In the genomic region with DNA sequence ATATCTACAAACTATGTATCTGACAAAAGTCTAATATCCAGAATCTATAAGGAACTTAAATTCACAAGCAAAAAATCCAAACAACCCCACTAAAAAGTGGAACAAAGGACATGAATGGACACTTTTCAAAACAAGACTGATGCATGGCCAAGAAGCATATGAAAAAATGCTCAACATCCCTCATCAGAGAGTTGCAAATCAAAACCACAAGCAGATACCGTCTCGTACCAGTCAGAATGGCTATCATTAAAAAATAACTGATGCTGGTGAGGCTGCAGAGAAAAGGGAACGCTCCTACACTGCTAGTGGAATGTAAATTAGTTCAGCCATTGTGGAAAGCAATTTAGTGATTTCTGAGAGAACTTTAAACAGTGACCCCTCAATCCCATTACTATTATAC, we compare ENCODE assay signal across 32 cellular contexts. TPM values are rescaled to one million over a fixed set of nuclear protein-coding genes. Genes with fewer than 3 reads are reported as not detected.
"Had no signal": no experiment of that assay in that cellular context is flagged by ENCODE, and none has a peak within 500 bp of the region (broad histone marks: within the 10 kb centered on the region; RNA-seq: fewer than 3 reads in every experiment).

No MANE protein-coding gene starts in this region.

- H3K27ac Mint-ChIP-seq: activated CD4-positive, alpha-beta memory T cell treated with anti-CD3 and anti-CD28 coated beads for 36 hours; activated CD4-positive, alpha-beta T cell treated with anti-CD3 and anti-CD28 coated beads for 36 hours; activated CD4-positive, alpha-beta T cell treated with anti-CD3 and anti-CD28 coated beads, Interleukin-2, amount 10 ng/mL, durations not matched to agents 24 days and 14 days; activated CD8-positive, alpha-beta memory T cell treated with anti-CD3 and anti-CD28 coated beads, Interleukin-2, amount 10 ng/mL, durations not matched to agents 7 days and 5 days; activated CD8-positive, alpha-beta T cell treated with anti-CD3 and anti-CD28 coated beads, Interleukin-2, amount 10 ng/mL, durations not matched to agents 7 days and 5 days; activated naive CD4-positive, alpha-beta T cell treated with anti-CD3 and anti-CD28 coated beads for 36 hours; activated naive CD4-positive, alpha-beta T cell treated with anti-CD3 and anti-CD28 coated beads, Interleukin-2, amount 50 U/mL, for 24 hours; activated naive CD8-positive, alpha-beta T cell treated with anti-CD3 and anti-CD28 coated beads, Interleukin-2, amount 10 ng/mL, durations not matched to agents 7 days and 5 days; activated T-helper 1 cell treated with anti-CD3 and anti-CD28 coated beads, Interleukin-12 subunit alpha, Interleukin-12 subunit beta, Interleukin-2, Interleukin-4 antibody, amounts not matched to agents 30 ng/mL and 10 ng/mL and 1 ng/mL, durations not matched to agents 14 hours and 24 hours and 36 hours; activated T-helper 2 cell treated with anti-CD3 and anti-CD28 coated beads, Interferon-gamma antibody, Interleukin-2, Interleukin-4, amounts not matched to agents 10 μg/mL and 5 μg/mL and 100 μg/mL, durations not matched to agents 14 hours and 24 hours and 36 hours had no signal

- ATAC-seq: activated CD4-positive, alpha-beta T cell treated with anti-CD3 and anti-CD28 coated beads for 36 hours; activated CD8-positive, alpha-beta memory T cell treated with anti-CD3 and anti-CD28 coated beads, Interleukin-2, amount 10 ng/mL, durations not matched to agents 7 days and 5 days; activated CD8-positive, alpha-beta T cell treated with anti-CD3 and anti-CD28 coated beads, Interleukin-2, amount 10 ng/mL, durations not matched to agents 7 days and 5 days; foreskin keratinocyte; gastrocnemius medialis; heart left ventricle had no signal

- H3K4me3 Mint-ChIP-seq: activated CD4-positive, alpha-beta memory T cell treated with anti-CD3 and anti-CD28 coated beads for 36 hours; activated CD4-positive, alpha-beta T cell treated with anti-CD3 and anti-CD28 coated beads for 36 hours; activated CD4-positive, alpha-beta T cell treated with anti-CD3 and anti-CD28 coated beads, Interleukin-2, amount 10 ng/mL, durations not matched to agents 24 days and 14 days; activated CD8-positive, alpha-beta memory T cell treated with anti-CD3 and anti-CD28 coated beads, Interleukin-2, amount 10 ng/mL, durations not matched to agents 7 days and 5 days; activated CD8-positive, alpha-beta T cell treated with anti-CD3 and anti-CD28 coated beads, Interleukin-2, amount 10 ng/mL, durations not matched to agents 7 days and 5 days; activated naive CD4-positive, alpha-beta T cell treated with anti-CD3 and anti-CD28 coated beads for 36 hours; activated naive CD4-positive, alpha-beta T cell treated with anti-CD3 and anti-CD28 coated beads, Interleukin-2, amount 50 U/mL, for 24 hours; activated naive CD8-positive, alpha-beta T cell treated with anti-CD3 and anti-CD28 coated beads, Interleukin-2, amount 10 ng/mL, durations not matched to agents 7 days and 5 days; activated T-helper 1 cell treated with anti-CD3 and anti-CD28 coated beads, Interleukin-12 subunit alpha, Interleukin-12 subunit beta, Interleukin-2, Interleukin-4 antibody, amounts not matched to agents 30 ng/mL and 10 ng/mL and 1 ng/mL, durations not matched to agents 14 hours and 24 hours and 36 hours; central memory CD8-positive, alpha-beta T cell had no signal

- DNase-seq: activated CD4-positive, alpha-beta memory T cell treated with anti-CD3 and anti-CD28 coated beads for 36 hours; activated CD4-positive, alpha-beta T cell treated with anti-CD3 and anti-CD28 coated beads for 36 hours; activated CD4-positive, alpha-beta T cell treated with anti-CD3 and anti-CD28 coated beads, Interleukin-2, amount 10 ng/mL, durations not matched to agents 24 days and 14 days; activated CD4-positive, CD25-positive, alpha-beta regulatory T cell; activated CD4-positive, CD25-positive, alpha-beta regulatory T cell treated with anti-CD3 and anti-CD28 coated beads, Interleukin-2, amount 50 U/mL, for 72 hours; activated CD8-positive, alpha-beta memory T cell treated with anti-CD3 and anti-CD28 coated beads, Interleukin-2, amount 10 ng/mL, durations not matched to agents 7 days and 5 days; activated CD8-positive, alpha-beta memory T cell treated with anti-CD3 and anti-CD28 coated beads, Interleukin-2, amount 50 U/mL, for 4 hours; activated CD8-positive, alpha-beta T cell treated with anti-CD3 and anti-CD28 coated beads, Interleukin-2, amount 10 ng/mL, durations not matched to agents 7 days and 5 days; activated effector memory CD4-positive, alpha-beta T cell treated with anti-CD3 and anti-CD28 coated beads, Interleukin-2, amount 50 U/mL, for 16 hours; activated naive CD4-positive, alpha-beta T cell treated with anti-CD3 and anti-CD28 coated beads for 36 hours; activated naive CD8-positive, alpha-beta T cell treated with anti-CD3 and anti-CD28 coated beads, Interleukin-2, amount 10 ng/mL, durations not matched to agents 7 days and 5 days; activated T-cell treated with anti-CD3 and anti-CD28 coated beads, Interleukin-2, amount 50 U/mL, for 1 hour; activated T-cell treated with anti-CD3 and anti-CD28 coated beads, Interleukin-2, amount 50 U/mL, for 48 hours; amniotic stem cell; anterior cingulate cortex; brain microvascular endothelial cell; cortex of kidney; dermis blood vessel endothelial cell; effector CD8-positive, alpha-beta T cell; esophagus squamous epithelium; foreskin keratinocyte; gastrocnemius medialis; glutamatergic neuron; heart left ventricle; T-helper 2 cell had no signal

- H3K27me3 Mint-ChIP-seq: activated CD4-positive, alpha-beta memory T cell treated with anti-CD3 and anti-CD28 coated beads for 36 hours had no signal

- H3K4me1 Mint-ChIP-seq: activated CD4-positive, alpha-beta T cell treated with anti-CD3 and anti-CD28 coated beads for 36 hours; activated CD4-positive, alpha-beta T cell treated with anti-CD3 and anti-CD28 coated beads, Interleukin-2, amount 10 ng/mL, durations not matched to agents 24 days and 14 days; activated CD8-positive, alpha-beta memory T cell treated with anti-CD3 and anti-CD28 coated beads, Interleukin-2, amount 10 ng/mL, durations not matched to agents 7 days and 5 days; activated naive CD4-positive, alpha-beta T cell treated with anti-CD3 and anti-CD28 coated beads, Interleukin-2, amount 50 U/mL, for 24 hours; activated naive CD8-positive, alpha-beta T cell treated with anti-CD3 and anti-CD28 coated beads, Interleukin-2, amount 10 ng/mL, durations not matched to agents 7 days and 5 days; central memory CD8-positive, alpha-beta T cell had no signal

- H3K36me3 Mint-ChIP-seq: activated CD4-positive, alpha-beta memory T cell treated with anti-CD3 and anti-CD28 coated beads for 36 hours; activated CD8-positive, alpha-beta memory T cell treated with anti-CD3 and anti-CD28 coated beads, Interleukin-2, amount 10 ng/mL, durations not matched to agents 7 days and 5 days; activated naive CD4-positive, alpha-beta T cell treated with anti-CD3 and anti-CD28 coated beads, Interleukin-2, amount 50 U/mL, for 24 hours; activated naive CD8-positive, alpha-beta T cell treated with anti-CD3 and anti-CD28 coated beads, Interleukin-2, amount 10 ng/mL, durations not matched to agents 7 days and 5 days had no signal

- H3K9me3 Mint-ChIP-seq: activated CD4-positive, alpha-beta memory T cell treated with anti-CD3 and anti-CD28 coated beads for 36 hours; activated CD4-positive, alpha-beta T cell treated with anti-CD3 and anti-CD28 coated beads, Interleukin-2, amount 10 ng/mL, durations not matched to agents 24 days and 14 days; activated naive CD4-positive, alpha-beta T cell treated with anti-CD3 and anti-CD28 coated beads for 36 hours; activated naive CD4-positive, alpha-beta T cell treated with anti-CD3 and anti-CD28 coated beads, Interleukin-2, amount 50 U/mL, for 24 hours; activated naive CD8-positive, alpha-beta T cell treated with anti-CD3 and anti-CD28 coated beads, Interleukin-2, amount 10 ng/mL, durations not matched to agents 7 days and 5 days; activated T-helper 1 cell treated with anti-CD3 and anti-CD28 coated beads, Interleukin-12 subunit alpha, Interleukin-12 subunit beta, Interleukin-2, Interleukin-4 antibody, amounts not matched to agents 30 ng/mL and 10 ng/mL and 1 ng/mL, durations not matched to agents 14 hours and 24 hours and 36 hours; activated T-helper 2 cell treated with anti-CD3 and anti-CD28 coated beads, Interferon-gamma antibody, Interleukin-2, Interleukin-4, amounts not matched to agents 10 μg/mL and 5 μg/mL and 100 μg/mL, durations not matched to agents 14 hours and 24 hours and 36 hours; central memory CD8-positive, alpha-beta T cell had no signal

RNA-seq across cellular contexts. Expression of a gene that starts 56.5 kb away (rescaled TPM):
- total RNA-seq: activated CD4-positive, alpha-beta T cell treated with anti-CD3 and anti-CD28 coated beads, Interleukin-2, amount 10 ng/mL, durations not matched to agents 24 days and 14 days; activated CD8-positive, alpha-beta memory T cell treated with anti-CD3 and anti-CD28 coated beads for 36 hours; activated CD8-positive, alpha-beta T cell treated with anti-CD3 and anti-CD28 coated beads, Interleukin-2, amount 10 ng/mL, durations not matched to agents 7 days and 5 days; activated naive CD4-positive, alpha-beta T cell treated with anti-CD3 and anti-CD28 coated beads for 36 hours; activated naive CD8-positive, alpha-beta T cell treated with anti-CD3 and anti-CD28 coated beads, Interleukin-2, amount 10 ng/mL, durations not matched to agents 7 days and 5 days; activated T-helper 1 cell treated with anti-CD3 and anti-CD28 coated beads, Interleukin-12 subunit alpha, Interleukin-12 subunit beta, Interleukin-2, Interleukin-4 antibody, amounts not matched to agents 30 ng/mL and 10 ng/mL and 1 ng/mL, durations not matched to agents 14 hours and 24 hours and 36 hours; activated T-helper 2 cell treated with anti-CD3 and anti-CD28 coated beads, Interferon-gamma antibody, Interleukin-2, Interleukin-4, amounts not matched to agents 10 μg/mL and 5 μg/mL and 100 μg/mL, durations not matched to agents 14 hours and 24 hours and 36 hours; endothelial cell of umbilical vein; T-helper 1 cell treated with Interleukin-12 subunit alpha and Interleukin-12 subunit beta and Interleukin-4 antibody, amounts not matched to agents 30 ng/mL and 1 ng/mL, for 36 hours had no signal
